Comparison of ENCODE assay signal across 1 cellular context in the genomic region with DNA sequence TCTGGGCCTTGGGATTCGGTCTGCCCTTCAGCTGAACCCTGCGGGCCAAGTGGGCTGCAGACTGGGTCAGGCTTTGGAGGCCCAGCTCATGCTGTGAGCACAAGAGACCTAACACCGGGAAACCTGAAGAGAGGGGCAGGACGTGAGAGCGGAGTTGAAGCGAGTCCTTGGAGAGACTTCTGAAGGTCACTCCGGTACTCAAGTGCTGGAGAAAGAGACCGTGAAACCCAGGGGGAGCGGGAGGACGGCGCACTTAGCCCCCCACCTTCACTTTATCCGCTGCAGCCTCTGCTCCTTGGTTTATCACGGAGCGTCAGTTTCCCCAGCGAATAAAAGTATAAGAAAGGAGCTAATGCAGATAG.
TF ChIP-seq lines count a peak whose summit lies in the region.

No MANE protein-coding gene starts in this region.

TF ChIP-seq in HepG2, 621 proteins besides CTCF, POLR2A, EP300 and RAD21 (continued from another document and continues in another):
- TF ChIP-seq ISL2 (CRISPR knock-in tag; IDR thresholded peaks at IDR 0.05), result no peak
- TF ChIP-seq ZSCAN20 (CRISPR knock-in tag; IDR thresholded peaks at IDR 0.05; ENCODE audit: borderline replicate concordance), result no peak
- no peak; the same call in 1 of the 2 replicates for TF ChIP-seq MYNN (CRISPR knock-in tag; IDR thresholded peaks at IDR 0.05; ENCODE audit: low read depth)
- TF ChIP-seq ZNF777 (CRISPR knock-in tag; IDR thresholded peaks at IDR 0.05), result no peak
- 0 out of 2 replicates have a peak, but pooled peaks have one; percentile 76 for TF ChIP-seq ZNF33B (CRISPR knock-in tag; IDR thresholded peaks at IDR 0.05)
- TF ChIP-seq GTF3A (CRISPR knock-in tag; conservative IDR thresholded peaks at IDR 0.05), result no peak
- TF ChIP-seq, protein P1, sequence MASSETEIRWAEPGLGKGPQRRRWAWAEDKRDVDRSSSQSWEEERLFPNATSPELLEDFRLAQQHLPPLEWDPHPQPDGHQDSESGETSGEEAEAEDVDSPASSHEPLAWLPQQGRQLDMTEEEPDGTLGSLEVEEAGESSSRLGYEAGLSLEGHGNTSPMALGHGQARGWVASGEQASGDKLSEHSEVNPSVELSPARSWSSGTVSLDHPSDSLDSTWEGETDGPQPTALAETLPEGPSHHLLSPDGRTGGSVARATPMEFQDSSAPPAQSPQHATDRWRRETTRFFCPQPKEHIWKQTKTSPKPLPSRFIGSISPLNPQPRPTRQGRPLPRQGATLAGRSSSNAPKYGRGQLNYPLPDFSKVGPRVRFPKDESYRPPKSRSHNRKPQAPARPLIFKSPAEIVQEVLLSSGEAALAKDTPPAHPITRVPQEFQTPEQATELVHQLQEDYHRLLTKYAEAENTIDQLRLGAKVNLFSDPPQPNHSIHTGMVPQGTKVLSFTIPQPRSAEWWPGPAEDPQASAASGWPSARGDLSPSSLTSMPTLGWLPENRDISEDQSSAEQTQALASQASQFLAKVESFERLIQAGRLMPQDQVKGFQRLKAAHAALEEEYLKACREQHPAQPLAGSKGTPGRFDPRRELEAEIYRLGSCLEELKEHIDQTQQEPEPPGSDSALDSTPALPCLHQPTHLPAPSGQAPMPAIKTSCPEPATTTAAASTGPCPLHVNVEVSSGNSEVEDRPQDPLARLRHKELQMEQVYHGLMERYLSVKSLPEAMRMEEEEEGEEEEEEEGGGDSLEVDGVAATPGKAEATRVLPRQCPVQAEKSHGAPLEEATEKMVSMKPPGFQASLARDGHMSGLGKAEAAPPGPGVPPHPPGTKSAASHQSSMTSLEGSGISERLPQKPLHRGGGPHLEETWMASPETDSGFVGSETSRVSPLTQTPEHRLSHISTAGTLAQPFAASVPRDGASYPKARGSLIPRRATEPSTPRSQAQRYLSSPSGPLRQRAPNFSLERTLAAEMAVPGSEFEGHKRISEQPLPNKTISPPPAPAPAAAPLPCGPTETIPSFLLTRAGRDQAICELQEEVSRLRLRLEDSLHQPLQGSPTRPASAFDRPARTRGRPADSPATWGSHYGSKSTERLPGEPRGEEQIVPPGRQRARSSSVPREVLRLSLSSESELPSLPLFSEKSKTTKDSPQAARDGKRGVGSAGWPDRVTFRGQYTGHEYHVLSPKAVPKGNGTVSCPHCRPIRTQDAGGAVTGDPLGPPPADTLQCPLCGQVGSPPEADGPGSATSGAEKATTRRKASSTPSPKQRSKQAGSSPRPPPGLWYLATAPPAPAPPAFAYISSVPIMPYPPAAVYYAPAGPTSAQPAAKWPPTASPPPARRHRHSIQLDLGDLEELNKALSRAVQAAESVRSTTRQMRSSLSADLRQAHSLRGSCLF (CRISPR knock-in tag; IDR thresholded peaks at IDR 0.05; ENCODE audit: borderline replicate concordance), result no peak
- TF ChIP-seq ZNF326 (CRISPR knock-in tag; IDR thresholded peaks at IDR 0.05; ENCODE audit: borderline replicate concordance), result no peak
- TF ChIP-seq CAMTA2 (CRISPR knock-in tag; IDR thresholded peaks at IDR 0.05; ENCODE audit: borderline replicate concordance), result no peak
- TF ChIP-seq ZNF619 (CRISPR knock-in tag; IDR thresholded peaks at IDR 0.05), result no peak; the same call in 1 of the 2 replicates
- no peak for TF ChIP-seq JARID2 (CRISPR knock-in tag; IDR thresholded peaks at IDR 0.05; ENCODE audit: insufficient replicate concordance)
- no peak; a peak in 1 of 4 replicates for TF ChIP-seq NR2F1 (CRISPR knock-in tag; IDR thresholded peaks at IDR 0.05)
- TF ChIP-seq XRCC5 (optimal IDR thresholded peaks at IDR 0.05; ENCODE audit: low read length), result no peak
- TF ChIP-seq, protein P2, sequence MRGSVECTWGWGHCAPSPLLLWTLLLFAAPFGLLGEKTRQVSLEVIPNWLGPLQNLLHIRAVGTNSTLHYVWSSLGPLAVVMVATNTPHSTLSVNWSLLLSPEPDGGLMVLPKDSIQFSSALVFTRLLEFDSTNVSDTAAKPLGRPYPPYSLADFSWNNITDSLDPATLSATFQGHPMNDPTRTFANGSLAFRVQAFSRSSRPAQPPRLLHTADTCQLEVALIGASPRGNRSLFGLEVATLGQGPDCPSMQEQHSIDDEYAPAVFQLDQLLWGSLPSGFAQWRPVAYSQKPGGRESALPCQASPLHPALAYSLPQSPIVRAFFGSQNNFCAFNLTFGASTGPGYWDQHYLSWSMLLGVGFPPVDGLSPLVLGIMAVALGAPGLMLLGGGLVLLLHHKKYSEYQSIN (CRISPR knock-in tag; IDR thresholded peaks at IDR 0.05; ENCODE audit: borderline replicate concordance), result 0 out of 2 replicates have a peak, but pooled peaks have one; percentile 6
- no peak for TF ChIP-seq ZSCAN29 (CRISPR knock-in tag; conservative IDR thresholded peaks at IDR 0.05)
- TF ChIP-seq, protein P3, sequence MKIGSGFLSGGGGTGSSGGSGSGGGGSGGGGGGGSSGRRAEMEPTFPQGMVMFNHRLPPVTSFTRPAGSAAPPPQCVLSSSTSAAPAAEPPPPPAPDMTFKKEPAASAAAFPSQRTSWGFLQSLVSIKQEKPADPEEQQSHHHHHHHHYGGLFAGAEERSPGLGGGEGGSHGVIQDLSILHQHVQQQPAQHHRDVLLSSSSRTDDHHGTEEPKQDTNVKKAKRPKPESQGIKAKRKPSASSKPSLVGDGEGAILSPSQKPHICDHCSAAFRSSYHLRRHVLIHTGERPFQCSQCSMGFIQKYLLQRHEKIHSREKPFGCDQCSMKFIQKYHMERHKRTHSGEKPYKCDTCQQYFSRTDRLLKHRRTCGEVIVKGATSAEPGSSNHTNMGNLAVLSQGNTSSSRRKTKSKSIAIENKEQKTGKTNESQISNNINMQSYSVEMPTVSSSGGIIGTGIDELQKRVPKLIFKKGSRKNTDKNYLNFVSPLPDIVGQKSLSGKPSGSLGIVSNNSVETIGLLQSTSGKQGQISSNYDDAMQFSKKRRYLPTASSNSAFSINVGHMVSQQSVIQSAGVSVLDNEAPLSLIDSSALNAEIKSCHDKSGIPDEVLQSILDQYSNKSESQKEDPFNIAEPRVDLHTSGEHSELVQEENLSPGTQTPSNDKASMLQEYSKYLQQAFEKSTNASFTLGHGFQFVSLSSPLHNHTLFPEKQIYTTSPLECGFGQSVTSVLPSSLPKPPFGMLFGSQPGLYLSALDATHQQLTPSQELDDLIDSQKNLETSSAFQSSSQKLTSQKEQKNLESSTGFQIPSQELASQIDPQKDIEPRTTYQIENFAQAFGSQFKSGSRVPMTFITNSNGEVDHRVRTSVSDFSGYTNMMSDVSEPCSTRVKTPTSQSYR (CRISPR knock-in tag; IDR thresholded peaks at IDR 0.05; ENCODE audit: borderline replicate concordance), result peak; percentile 31; the same call in 1 of the 2 replicates
- 0 out of 2 replicates have a peak, but pooled peaks have one; percentile 2 for TF ChIP-seq ZNF354B (CRISPR knock-in tag; IDR thresholded peaks at IDR 0.05)
- TF ChIP-seq SP5 (CRISPR knock-in tag; IDR thresholded peaks at IDR 0.05; ENCODE audit: borderline replicate concordance, low read depth), result no peak
- peak; percentile 35; the same call in 1 of the 2 replicates for TF ChIP-seq SATB2 (CRISPR knock-in tag; IDR thresholded peaks at IDR 0.05)
- no peak for TF ChIP-seq ZNF207 (IDR thresholded peaks at IDR 0.05; ENCODE audit: borderline replicate concordance)
- TF ChIP-seq ZNF264 (CRISPR knock-in tag; IDR thresholded peaks at IDR 0.05), result no peak
- TF ChIP-seq HHEX (CRISPR knock-in tag; IDR thresholded peaks at IDR 0.05), result no peak
- no peak for TF ChIP-seq CEBPG (CRISPR knock-in tag; IDR thresholded peaks at IDR 0.05)
- no peak for TF ChIP-seq ZNF30 (CRISPR knock-in tag; IDR thresholded peaks at IDR 0.05)
- TF ChIP-seq ZNF44 (CRISPR knock-in tag; IDR thresholded peaks at IDR 0.05), result no peak
- TF ChIP-seq ZNF766 (CRISPR knock-in tag; IDR thresholded peaks at IDR 0.05; ENCODE audit: borderline replicate concordance), result 0 out of 2 replicates have a peak, but pooled peaks have one; percentile 70
- peak; percentile 89 for TF ChIP-seq BORCS8-MEF2B (CRISPR knock-in tag; IDR thresholded peaks at IDR 0.05)
- no peak for TF ChIP-seq TBP (CRISPR knock-in tag; IDR thresholded peaks at IDR 0.05)
- TF ChIP-seq, protein P4, sequence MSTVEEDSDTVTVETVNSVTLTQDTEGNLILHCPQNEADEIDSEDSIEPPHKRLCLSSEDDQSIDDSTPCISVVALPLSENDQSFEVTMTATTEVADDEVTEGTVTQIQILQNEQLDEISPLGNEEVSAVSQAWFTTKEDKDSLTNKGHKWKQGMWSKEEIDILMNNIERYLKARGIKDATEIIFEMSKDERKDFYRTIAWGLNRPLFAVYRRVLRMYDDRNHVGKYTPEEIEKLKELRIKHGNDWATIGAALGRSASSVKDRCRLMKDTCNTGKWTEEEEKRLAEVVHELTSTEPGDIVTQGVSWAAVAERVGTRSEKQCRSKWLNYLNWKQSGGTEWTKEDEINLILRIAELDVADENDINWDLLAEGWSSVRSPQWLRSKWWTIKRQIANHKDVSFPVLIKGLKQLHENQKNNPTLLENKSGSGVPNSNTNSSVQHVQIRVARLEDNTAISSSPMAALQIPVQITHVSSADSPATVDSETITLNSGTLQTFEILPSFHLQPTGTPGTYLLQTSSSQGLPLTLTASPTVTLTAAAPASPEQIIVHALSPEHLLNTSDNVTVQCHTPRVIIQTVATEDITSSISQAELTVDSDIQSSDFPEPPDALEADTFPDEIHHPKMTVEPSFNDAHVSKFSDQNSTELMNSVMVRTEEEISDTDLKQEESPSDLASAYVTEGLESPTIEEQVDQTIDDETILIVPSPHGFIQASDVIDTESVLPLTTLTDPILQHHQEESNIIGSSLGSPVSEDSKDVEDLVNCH (CRISPR knock-in tag; IDR thresholded peaks at IDR 0.05), result no peak
- TF ChIP-seq, protein P5, sequence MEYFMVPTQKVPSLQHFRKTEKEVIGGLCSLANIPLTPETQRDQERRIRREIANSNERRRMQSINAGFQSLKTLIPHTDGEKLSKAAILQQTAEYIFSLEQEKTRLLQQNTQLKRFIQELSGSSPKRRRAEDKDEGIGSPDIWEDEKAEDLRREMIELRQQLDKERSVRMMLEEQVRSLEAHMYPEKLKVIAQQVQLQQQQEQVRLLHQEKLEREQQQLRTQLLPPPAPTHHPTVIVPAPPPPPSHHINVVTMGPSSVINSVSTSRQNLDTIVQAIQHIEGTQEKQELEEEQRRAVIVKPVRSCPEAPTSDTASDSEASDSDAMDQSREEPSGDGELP (IDR thresholded peaks at IDR 0.05; ENCODE audit: borderline replicate concordance, low read depth), result no peak
- TF ChIP-seq, protein P6, sequence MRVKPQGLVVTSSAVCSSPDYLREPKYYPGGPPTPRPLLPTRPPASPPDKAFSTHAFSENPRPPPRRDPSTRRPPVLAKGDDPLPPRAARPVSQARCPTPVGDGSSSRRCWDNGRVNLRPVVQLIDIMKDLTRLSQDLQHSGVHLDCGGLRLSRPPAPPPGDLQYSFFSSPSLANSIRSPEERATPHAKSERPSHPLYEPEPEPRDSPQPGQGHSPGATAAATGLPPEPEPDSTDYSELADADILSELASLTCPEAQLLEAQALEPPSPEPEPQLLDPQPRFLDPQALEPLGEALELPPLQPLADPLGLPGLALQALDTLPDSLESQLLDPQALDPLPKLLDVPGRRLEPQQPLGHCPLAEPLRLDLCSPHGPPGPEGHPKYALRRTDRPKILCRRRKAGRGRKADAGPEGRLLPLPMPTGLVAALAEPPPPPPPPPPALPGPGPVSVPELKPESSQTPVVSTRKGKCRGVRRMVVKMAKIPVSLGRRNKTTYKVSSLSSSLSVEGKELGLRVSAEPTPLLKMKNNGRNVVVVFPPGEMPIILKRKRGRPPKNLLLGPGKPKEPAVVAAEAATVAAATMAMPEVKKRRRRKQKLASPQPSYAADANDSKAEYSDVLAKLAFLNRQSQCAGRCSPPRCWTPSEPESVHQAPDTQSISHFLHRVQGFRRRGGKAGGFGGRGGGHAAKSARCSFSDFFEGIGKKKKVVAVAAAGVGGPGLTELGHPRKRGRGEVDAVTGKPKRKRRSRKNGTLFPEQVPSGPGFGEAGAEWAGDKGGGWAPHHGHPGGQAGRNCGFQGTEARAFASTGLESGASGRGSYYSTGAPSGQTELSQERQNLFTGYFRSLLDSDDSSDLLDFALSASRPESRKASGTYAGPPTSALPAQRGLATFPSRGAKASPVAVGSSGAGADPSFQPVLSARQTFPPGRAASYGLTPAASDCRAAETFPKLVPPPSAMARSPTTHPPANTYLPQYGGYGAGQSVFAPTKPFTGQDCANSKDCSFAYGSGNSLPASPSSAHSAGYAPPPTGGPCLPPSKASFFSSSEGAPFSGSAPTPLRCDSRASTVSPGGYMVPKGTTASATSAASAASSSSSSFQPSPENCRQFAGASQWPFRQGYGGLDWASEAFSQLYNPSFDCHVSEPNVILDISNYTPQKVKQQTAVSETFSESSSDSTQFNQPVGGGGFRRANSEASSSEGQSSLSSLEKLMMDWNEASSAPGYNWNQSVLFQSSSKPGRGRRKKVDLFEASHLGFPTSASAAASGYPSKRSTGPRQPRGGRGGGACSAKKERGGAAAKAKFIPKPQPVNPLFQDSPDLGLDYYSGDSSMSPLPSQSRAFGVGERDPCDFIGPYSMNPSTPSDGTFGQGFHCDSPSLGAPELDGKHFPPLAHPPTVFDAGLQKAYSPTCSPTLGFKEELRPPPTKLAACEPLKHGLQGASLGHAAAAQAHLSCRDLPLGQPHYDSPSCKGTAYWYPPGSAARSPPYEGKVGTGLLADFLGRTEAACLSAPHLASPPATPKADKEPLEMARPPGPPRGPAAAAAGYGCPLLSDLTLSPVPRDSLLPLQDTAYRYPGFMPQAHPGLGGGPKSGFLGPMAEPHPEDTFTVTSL (CRISPR knock-in tag; IDR thresholded peaks at IDR 0.05; ENCODE audit: borderline replicate concordance), result 0 out of 2 replicates have a peak, but pooled peaks have one; percentile 38
- no peak for TF ChIP-seq ZNF343 (CRISPR knock-in tag; IDR thresholded peaks at IDR 0.05)
- TF ChIP-seq, protein P7, sequence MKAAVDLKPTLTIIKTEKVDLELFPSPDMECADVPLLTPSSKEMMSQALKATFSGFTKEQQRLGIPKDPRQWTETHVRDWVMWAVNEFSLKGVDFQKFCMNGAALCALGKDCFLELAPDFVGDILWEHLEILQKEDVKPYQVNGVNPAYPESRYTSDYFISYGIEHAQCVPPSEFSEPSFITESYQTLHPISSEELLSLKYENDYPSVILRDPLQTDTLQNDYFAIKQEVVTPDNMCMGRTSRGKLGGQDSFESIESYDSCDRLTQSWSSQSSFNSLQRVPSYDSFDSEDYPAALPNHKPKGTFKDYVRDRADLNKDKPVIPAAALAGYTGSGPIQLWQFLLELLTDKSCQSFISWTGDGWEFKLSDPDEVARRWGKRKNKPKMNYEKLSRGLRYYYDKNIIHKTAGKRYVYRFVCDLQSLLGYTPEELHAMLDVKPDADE (CRISPR knock-in tag; IDR thresholded peaks at IDR 0.05), result peak; percentile 9; the same call in 1 of the 2 replicates
- TF ChIP-seq SAFB2 (CRISPR knock-in tag; IDR thresholded peaks at IDR 0.05; ENCODE audit: borderline replicate concordance, low read depth), result 0 out of 2 replicates have a peak, but pooled peaks have one; percentile 14
- TF ChIP-seq CHD2 (IDR thresholded peaks at IDR 0.05; ENCODE audit: low read depth, low read length), result no peak
